ENCODE assay signal across 9 cellular contexts in genomic region chr11:118610220-118610772, GRCh38. TPM values are rescaled to one million over a fixed set of nuclear protein-coding genes. Genes with fewer than 3 reads are reported as not detected.
DNase-seq lines count a peak whose midpoint lies in the region; ATAC-seq, FAIRE-seq and TF ChIP-seq lines count a peak whose summit lies in the region.
"Had no signal": no experiment of that assay in that cellular context is flagged by ENCODE, and none has a peak within 500 bp of the region (broad histone marks: within the 10 kb centered on the region; RNA-seq: fewer than 3 reads in every experiment).

No MANE protein-coding gene starts in this region.

- H3K27ac Mint-ChIP-seq in IgD-negative memory B cell, result peak overlapping the region in 1 of 3 donors; percentile 95
- H3K27ac Mint-ChIP-seq in stimulated activated naive CD8-positive, alpha-beta T cell treated with anti-CD3 and anti-CD28 coated beads, Interleukin-15, amount 100 ng/mL, for 72 hours, result peak overlapping the region; percentile 84 to 90

- no peak for TF ChIP-seq CTCF in kidney (IDR thresholded peaks at IDR 0.05; ENCODE audit: borderline replicate concordance, extremely low read depth, insufficient read depth)

- peak; percentile 2 for ATAC-seq in stimulated activated naive CD8-positive, alpha-beta T cell treated with anti-CD3 and anti-CD28 coated beads, Interleukin-15, amount 100 ng/mL, for 72 hours

- H3K36me3 Mint-ChIP-seq in IgD-negative memory B cell, result peaks cover 2% of the 10 kb centered on the region

- H3K4me1 Mint-ChIP-seq in IgD-negative memory B cell, result peaks cover 0 to 15% (median 13%) of the 10 kb centered on the region in 3 donors
- H3K4me1 Mint-ChIP-seq in stimulated activated naive CD8-positive, alpha-beta T cell treated with anti-CD3 and anti-CD28 coated beads, Interleukin-15, amount 100 ng/mL, for 72 hours, result peaks cover 34% of the 10 kb centered on the region

- peak overlapping the region; percentile 84 to 91 (median 86) for H3K4me3 Mint-ChIP-seq in IgD-negative memory B cell
- H3K4me3 Mint-ChIP-seq in stimulated activated naive CD8-positive, alpha-beta T cell treated with anti-CD3 and anti-CD28 coated beads, Interleukin-15, amount 100 ng/mL, for 72 hours, result peak overlapping the region; percentile 80 to 81

- peaks cover 0 to 7% of the 10 kb centered on the region in 2 donors for H3K36me3 ChIP-seq in kidney (ENCODE audit: control insufficient read depth in 1 of 2, insufficient read depth in 2 of 2, low read length in 2 of 2)

- no peaks in the 10 kb centered on the region for H3K9me3 ChIP-seq in kidney (ENCODE audit: control insufficient read depth in 1 of 2, low read length in 2 of 2)

- peaks cover 43 to 47% of the 10 kb centered on the region in 2 donors for H3K4me1 ChIP-seq in kidney (ENCODE audit: control insufficient read depth in 1 of 2, insufficient read depth in 1 of 2, low read depth in 1 of 2, low read length in 2 of 2)

- peaks cover 13% of the 10 kb centered on the region for H3K27me3 Mint-ChIP-seq in IgD-negative memory B cell
- peaks cover 25% of the 10 kb centered on the region for H3K27me3 Mint-ChIP-seq in stimulated activated naive CD8-positive, alpha-beta T cell treated with anti-CD3 and anti-CD28 coated beads, Interleukin-15, amount 100 ng/mL, for 72 hours

- intact Hi-C loops in kidney (cut with DNase I), result no loop called here

- peak overlapping the region; percentile 15 to 74 for H3K4me3 ChIP-seq in kidney (ENCODE audit: low read length in 2 of 2)

- H3K9ac ChIP-seq in kidney (ENCODE audit: low read length in 2 of 2), result peak overlapping the region; percentile 11 to 73

- H3K27ac ChIP-seq in angular gyrus (ENCODE audit: low read depth, low read length) (peak overlapping the region; percentile 93), kidney (ENCODE audit: low read depth in 2 of 2, low read length in 2 of 2) (peak overlapping the region; percentile 86 to 88)

- no peak for FAIRE-seq in kidney (lab: Jason Lieb, UNC)
- FAIRE-seq: TTC549 had no signal

- H3K9me3 Mint-ChIP-seq in IgD-negative memory B cell, result no peaks in the 10 kb centered on the region
- H3K9me3 Mint-ChIP-seq in stimulated activated naive CD8-positive, alpha-beta T cell treated with anti-CD3 and anti-CD28 coated beads, Interleukin-15, amount 100 ng/mL, for 72 hours, result no peaks in the 10 kb centered on the region

- no peak for DNase-seq in kidney
- DNase-seq in stimulated activated naive CD8-positive, alpha-beta T cell treated with anti-CD3 and anti-CD28 coated beads, Interleukin-15, amount 100 ng/mL, for 72 hours, result peak in 1 of 2 donors; percentile 37
- no peak for DNase-seq in NCI-H2227 treated with DMSO at 0.1 percent for 48 hours (lab: John Stamatoyannopoulos, UW)
- no peak for DNase-seq in HK-2 (ENCODE audit: unreplicated experiment)
- no peak for DNase-seq in globus pallidus (ENCODE audit: low spot score)
- DNase-seq: GOT3 had no signal

RNA-seq across cellular contexts. Expression of gene PHLDB1, which starts 2.9 kb away (rescaled TPM):
- polyA plus RNA-seq in IgD-negative memory B cell (not detected), kidney (ENCODE audit: insufficient read depth, low read depth, low replicate concordance) (39.1 TPM)
- 118 TPM for total RNA-seq in kidney

RNA-seq across cellular contexts. Expression of gene ARCN1, which starts 38.1 kb away (rescaled TPM):
- polyA plus RNA-seq in IgD-negative memory B cell, result 97.5 TPM
- total RNA-seq in kidney, result 107 TPM
- 64.7 TPM for polyA plus RNA-seq in kidney (ENCODE audit: insufficient read depth, low read depth, low replicate concordance)

RNA-seq across cellular contexts. Expression of gene IFT46, which starts 44.6 kb away (rescaled TPM):
- 6.2 TPM for polyA plus RNA-seq in IgD-negative memory B cell
- total RNA-seq in kidney, result 21.1 TPM
- 28.7 TPM for polyA plus RNA-seq in kidney (ENCODE audit: insufficient read depth, low read depth, low replicate concordance)

Comparison
In these comparisons a context has a peak if more than half of its experiments do, and no peak if none do; other contexts are left out.
1. RNA of gene PHLDB1, which starts 2.9 kb away (polyA plus RNA-seq): 39.1 TPM in kidney (single experiment); not detected in IgD-negative memory B cell (single experiment); every median in the first group is over 10 times any median in the second.